Comparison of ENCODE assay signal across 9 cellular contexts in genomic region chr5:176995896-176996767, GRCh38. TPM values are rescaled to one million over a fixed set of nuclear protein-coding genes. Genes with fewer than 3 reads are reported as not detected.
DNase-seq lines count a peak whose midpoint lies in the region; ATAC-seq and TF ChIP-seq lines count a peak whose summit lies in the region.
"Had no signal": no experiment of that assay in that cellular context is flagged by ENCODE, and none has a peak within 500 bp of the region (broad histone marks: within the 10 kb centered on the region; RNA-seq: fewer than 3 reads in every experiment).

No MANE protein-coding gene starts in this region.

- POLR2A ChIA-PET in HEK293 (lab: Yijun Ruan, JAX), result interaction anchor here (0.7 to 1.1 kb wide), 2 partner anchors 10 to 19 kb away, joined by 8 read pairs; partner anchors contain the start of gene UIMC1

- TF ChIP-seq CTCF in HEK293 (tag by site-specific recombination; IDR thresholded peaks at IDR 0.05) (no peak), testis (IDR thresholded peaks at IDR 0.05) (no peak)

- no peak for TF ChIP-seq POLR2A in testis (IDR thresholded peaks at IDR 0.05)

- H3K27ac ChIP-seq in HEK293 (ENCODE audit: extremely low read depth, low read depth, low read length) (peak overlapping the region; percentile 0; the same call in 1 of the 2 replicates), testis (peak overlapping the region in 1 of 2 donors; percentile 67)

- peaks cover 7% of the 10 kb centered on the region; the same call in 1 of the 2 replicates for H3K4me1 ChIP-seq in HEK293 (ENCODE audit: control insufficient read depth, insufficient read depth, low read length)
- peaks cover 4% of the 10 kb centered on the region for H3K4me1 ChIP-seq in testis

- DNase-seq in activated CD4-positive, CD25-positive, alpha-beta regulatory T cell treated with anti-CD3 and anti-CD28 coated beads, Interleukin-2, amount 50 U/mL, for 72 hours, result no peak
- DNase-seq in amniotic epithelial cell (ENCODE audit: low read depth), result peak; percentile 93
- DNase-seq in renal cortical epithelial cell (ENCODE audit: low read depth), result peak; percentile 78
- no peak for DNase-seq in testis
- DNase-seq in stimulated activated CD4-positive, alpha-beta T cell treated with anti-CD3 and anti-CD28 coated beads, Interleukin-1b, Interleukin-23, amount 100 ng/mL, for 48 hours, result no peak
- DNase-seq: ACHN had no signal

- intact Hi-C loops in testis (cut with DNase I; ENCODE audit: low total_unique reads), result no loop called here

- no peaks in the 10 kb centered on the region for H3K27me3 ChIP-seq in testis

- CTCF ChIA-PET in HEK293 (lab: Yijun Ruan, JAX), result no interaction called here

- no peak overlapping the region for H3K4me3 ChIP-seq in HEK293 (ENCODE audit: low read depth, low read length)
- no peak overlapping the region for H3K4me3 ChIP-seq in testis

- 54 to 56% methylated on average over 4 of the region's 4 CpGs for WGBS in testis, 2 donors

- H3K36me3 ChIP-seq in HEK293 (ENCODE audit: control insufficient read depth in 2 of 2, insufficient read depth in 1 of 2, low read length in 2 of 2) (no peaks in the 10 kb centered on the region; a peak in 1 of 3 replicates), testis (ENCODE audit: low read depth, missing control alignments) (no peaks in the 10 kb centered on the region)

- ATAC-seq in activated CD4-positive, CD25-positive, alpha-beta regulatory T cell treated with anti-CD3 and anti-CD28 coated beads, Interleukin-2, amount 50 U/mL, for 24 hours, result peak; percentile 60 to 78
- ATAC-seq in HG03280 (IDR thresholded peaks at IDR 0.05; ENCODE audit: unreplicated experiment), result no peak

- H3K9me3 ChIP-seq in HEK293 (ENCODE audit: control insufficient read depth, insufficient read depth, low read depth, low read length) (no peaks in the 10 kb centered on the region), testis (no peaks in the 10 kb centered on the region)

TF ChIP-seq in HEK293, 187 proteins besides CTCF, POLR2A, EP300 and RAD21:
- TF ChIP-seq ZNF133 (tag by site-specific recombination; IDR thresholded peaks at IDR 0.05) (no peak), ZNF121 (tag by site-specific recombination; IDR thresholded peaks at IDR 0.05) (no peak), ZNF488 (tag by site-specific recombination; IDR thresholded peaks at IDR 0.05) (no peak), ZNF433 (tag by site-specific recombination; IDR thresholded peaks at IDR 0.05; ENCODE audit: low read depth) (no peak), ZNF248 (tag by site-specific recombination; IDR thresholded peaks at IDR 0.05) (no peak)
- TF ChIP-seq, protein P1, sequence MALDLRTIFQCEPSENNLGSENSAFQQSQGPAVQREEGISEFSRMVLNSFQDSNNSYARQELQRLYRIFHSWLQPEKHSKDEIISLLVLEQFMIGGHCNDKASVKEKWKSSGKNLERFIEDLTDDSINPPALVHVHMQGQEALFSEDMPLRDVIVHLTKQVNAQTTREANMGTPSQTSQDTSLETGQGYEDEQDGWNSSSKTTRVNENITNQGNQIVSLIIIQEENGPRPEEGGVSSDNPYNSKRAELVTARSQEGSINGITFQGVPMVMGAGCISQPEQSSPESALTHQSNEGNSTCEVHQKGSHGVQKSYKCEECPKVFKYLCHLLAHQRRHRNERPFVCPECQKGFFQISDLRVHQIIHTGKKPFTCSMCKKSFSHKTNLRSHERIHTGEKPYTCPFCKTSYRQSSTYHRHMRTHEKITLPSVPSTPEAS (tag by site-specific recombination; IDR thresholded peaks at IDR 0.05), result no peak
- TF ChIP-seq, protein P2, sequence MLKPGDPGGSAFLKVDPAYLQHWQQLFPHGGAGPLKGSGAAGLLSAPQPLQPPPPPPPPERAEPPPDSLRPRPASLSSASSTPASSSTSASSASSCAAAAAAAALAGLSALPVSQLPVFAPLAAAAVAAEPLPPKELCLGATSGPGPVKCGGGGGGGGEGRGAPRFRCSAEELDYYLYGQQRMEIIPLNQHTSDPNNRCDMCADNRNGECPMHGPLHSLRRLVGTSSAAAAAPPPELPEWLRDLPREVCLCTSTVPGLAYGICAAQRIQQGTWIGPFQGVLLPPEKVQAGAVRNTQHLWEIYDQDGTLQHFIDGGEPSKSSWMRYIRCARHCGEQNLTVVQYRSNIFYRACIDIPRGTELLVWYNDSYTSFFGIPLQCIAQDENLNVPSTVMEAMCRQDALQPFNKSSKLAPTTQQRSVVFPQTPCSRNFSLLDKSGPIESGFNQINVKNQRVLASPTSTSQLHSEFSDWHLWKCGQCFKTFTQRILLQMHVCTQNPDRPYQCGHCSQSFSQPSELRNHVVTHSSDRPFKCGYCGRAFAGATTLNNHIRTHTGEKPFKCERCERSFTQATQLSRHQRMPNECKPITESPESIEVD (tag by site-specific recombination; IDR thresholded peaks at IDR 0.05), result peak; percentile 67

RNA-seq across cellular contexts. Expression of gene UIMC1, which starts 10.4 kb away (rescaled TPM):
- total RNA-seq in renal cortical epithelial cell, result 35.1 and 43.4 TPM in 2 replicates
- 10 to 100 TPM; 78.3 to 89.9 TPM for total RNA-seq in testis
- polyA plus RNA-seq in testis (ENCODE audit: insufficient read depth, low read depth, low replicate concordance), result 141 TPM

RNA-seq across cellular contexts. Expression of gene ZNF346, which starts 26.4 kb away (rescaled TPM):
- total RNA-seq in renal cortical epithelial cell (9.0 and 23.8 TPM in 2 replicates), testis (10 to 100 TPM; 31.1 to 31.7 TPM)
- polyA plus RNA-seq in testis (ENCODE audit: insufficient read depth, low read depth, low replicate concordance), result 19.2 TPM

Comparison
In these comparisons a context has a peak if more than half of its experiments do, and no peak if none do; other contexts are left out.
1. DNase-seq: peak in amniotic epithelial cell (single experiment) and renal cortical epithelial cell (single experiment); none in activated CD4-positive, CD25-positive, alpha-beta regulatory T cell treated with anti-CD3 and anti-CD28 coated beads, Interleukin-2, amount 50 U/mL, for 72 hours (single experiment), testis (single experiment) and stimulated activated CD4-positive, alpha-beta T cell treated with anti-CD3 and anti-CD28 coated beads, Interleukin-1b, Interleukin-23, amount 100 ng/mL, for 48 hours (single experiment).